ENCODE assay signal across 10 cellular contexts in the genomic region with DNA sequence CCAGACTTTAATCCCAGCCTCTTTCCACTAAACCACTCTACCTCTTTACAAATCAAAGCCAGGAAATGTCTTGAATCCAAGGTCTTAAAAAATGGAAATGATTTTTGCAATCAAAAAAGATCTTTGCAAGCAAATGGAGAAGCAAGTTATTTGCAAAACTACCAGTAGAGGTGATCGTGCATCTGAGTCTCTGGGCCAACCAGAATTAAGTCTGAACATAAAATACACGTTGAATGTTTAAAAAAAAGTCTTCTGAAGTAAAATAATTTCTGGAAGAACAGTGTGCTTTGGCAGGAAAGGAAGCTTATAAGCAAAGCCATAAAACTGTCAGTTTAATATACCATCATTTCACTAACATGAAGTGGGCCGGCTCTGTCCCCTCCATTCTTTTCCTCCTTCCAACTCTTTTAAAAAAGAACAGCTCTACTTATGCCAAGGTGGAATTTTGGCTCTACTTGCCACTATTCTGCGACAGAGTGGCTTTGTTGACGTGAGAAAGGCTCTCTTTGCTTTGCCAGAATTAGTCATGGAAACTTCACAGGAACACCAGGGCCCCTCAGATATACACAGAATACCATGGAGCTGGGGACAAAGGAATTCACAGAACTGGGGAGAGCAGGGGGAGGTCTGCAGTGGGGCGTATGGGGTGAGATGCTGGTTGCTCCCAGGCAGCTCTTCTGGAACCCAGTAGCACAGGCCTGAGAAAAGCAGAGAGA. TPM values are rescaled to one million over a fixed set of nuclear protein-coding genes. Genes with fewer than 3 reads are reported as not detected.
DNase-seq lines count a peak whose midpoint lies in the region; ATAC-seq, FAIRE-seq and TF ChIP-seq lines count a peak whose summit lies in the region.
"Had no signal": no experiment of that assay in that cellular context is flagged by ENCODE, and none has a peak within 500 bp of the region (broad histone marks: within the 10 kb centered on the region; RNA-seq: fewer than 3 reads in every experiment).

No MANE protein-coding gene starts in this region.

- H3K27ac Mint-ChIP-seq in brain: peak overlapping the region; percentile 88 to 99 (median 97)
- H3K27ac Mint-ChIP-seq: effector memory CD8-positive, alpha-beta T cell had no signal

- H3K27me3 Mint-ChIP-seq in brain: no peaks in the 10 kb centered on the region

- ATAC-seq in left ventricle myocardium superior: peak; percentile 37
- ATAC-seq in GM19395 (IDR thresholded peaks at IDR 0.05; ENCODE audit: unreplicated experiment): no peak
- ATAC-seq: effector memory CD8-positive, alpha-beta T cell; naive thymus-derived CD4-positive, alpha-beta T cell had no signal

- intact Hi-C loops in left ventricle myocardium superior (cut with micrococcal nuclease): loop anchor here (2.0 kb wide), 1 partner anchor 138 kb away; no protein-coding TSS in a partner anchor

- no peak for TF ChIP-seq POLR2A in GM12892 (IDR thresholded peaks at IDR 0.05; ENCODE audit: low read depth, low read length)

- DNase-seq in left ventricle myocardium superior (peak; percentile 49), skeletal muscle cell (ENCODE audit: low read depth) (peak; percentile 51), GM12892 (ENCODE audit: insufficient read length) (no peak), cerebellar cortex (ENCODE audit: low spot score) (no peak), cerebellum (ENCODE audit: low spot score) (no peak)
- DNase-seq: effector memory CD8-positive, alpha-beta T cell; naive thymus-derived CD4-positive, alpha-beta T cell had no signal

- H3K4me1 Mint-ChIP-seq in brain: peaks cover 96% of the 10 kb centered on the region

- peak; percentile 27 to 45 for TF ChIP-seq CTCF in brain (conservative IDR thresholded peaks at IDR 0.05)

- no peaks in the 10 kb centered on the region for H3K9me3 Mint-ChIP-seq in brain
- H3K9me3 Mint-ChIP-seq: effector memory CD8-positive, alpha-beta T cell; naive thymus-derived CD4-positive, alpha-beta T cell had no signal

- no peak overlapping the region for H3K4me3 ChIP-seq in skeletal muscle cell (ENCODE audit: low read depth, low read length)

- H3K4me3 Mint-ChIP-seq in brain: peak overlapping the region; percentile 2 to 61 (median 43)
- H3K4me3 Mint-ChIP-seq: effector memory CD8-positive, alpha-beta T cell; naive thymus-derived CD4-positive, alpha-beta T cell had no signal

- peaks cover 7% of the 10 kb centered on the region for H3K36me3 Mint-ChIP-seq in brain
- H3K36me3 Mint-ChIP-seq: naive thymus-derived CD4-positive, alpha-beta T cell had no signal

- peak; percentile 39 for FAIRE-seq in G401.6 (lab: Jason Lieb, UNC)
- FAIRE-seq in GM12892 (lab: Jason Lieb, UNC): no peak

RNA-seq across cellular contexts. Expression of a gene that starts 29.8 kb away (rescaled TPM):
- 22.5 TPM for polyA plus RNA-seq in brain (ENCODE audit: insufficient read depth, low read depth, low replicate concordance)
- total RNA-seq in left ventricle myocardium superior (186 TPM), cerebellum (66.6 TPM)
- polyA plus RNA-seq in GM12892 (2012; ENCODE audit: missing spikeins): not detected
- polyA plus RNA-seq: naive thymus-derived CD4-positive, alpha-beta T cell had no signal

Comparison
In these comparisons a context has a peak if more than half of its experiments do, and no peak if none do; other contexts are left out.
1. DNase-seq: peak in left ventricle myocardium superior (single experiment) and skeletal muscle cell (single experiment); none in GM12892 (single experiment), cerebellar cortex (single experiment) and cerebellum (single experiment).